Comparison of ENCODE assay signal across 7 cellular contexts in the genomic region with DNA sequence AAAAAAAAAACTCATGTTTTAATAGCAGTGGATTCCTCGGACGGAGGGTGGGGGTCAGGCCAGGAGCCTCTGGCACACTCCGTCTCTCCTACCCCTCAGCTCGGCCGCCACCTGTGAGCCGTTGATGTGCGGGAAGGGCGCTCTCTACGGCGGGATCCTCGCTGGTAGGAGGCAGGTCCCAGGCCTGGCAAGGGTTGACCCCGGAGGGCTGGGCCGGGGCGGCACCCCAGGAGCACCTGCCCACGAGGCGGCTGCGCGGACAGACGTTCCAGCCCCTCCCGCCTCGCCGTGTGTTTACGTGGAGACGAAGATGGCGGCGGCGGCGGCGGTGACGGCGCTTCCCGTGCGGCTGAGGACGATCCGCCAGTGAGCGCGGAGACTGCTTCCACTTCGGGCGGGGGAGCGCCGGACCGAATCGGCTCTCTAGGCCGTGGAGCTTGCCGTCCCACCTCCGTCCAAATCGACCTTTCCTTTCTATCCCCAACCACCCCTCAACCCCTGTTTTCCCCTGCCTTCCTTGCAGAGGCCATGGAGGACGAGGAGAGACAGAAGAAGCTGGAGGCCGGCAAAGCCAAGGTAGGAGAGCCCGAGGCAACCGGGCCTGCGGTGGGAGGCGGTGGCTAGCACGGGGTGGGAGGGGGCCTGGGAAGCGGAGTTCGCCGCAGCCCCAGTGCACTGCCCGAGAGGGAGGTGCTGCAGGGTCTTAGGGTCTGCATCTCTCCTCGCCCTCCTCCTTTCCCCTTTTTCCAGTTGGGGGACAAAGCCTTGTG. TPM values are rescaled to one million over a fixed set of nuclear protein-coding genes. Genes with fewer than 3 reads are reported as not detected.
A peak's percentile ranks its signal among the peaks of the same experiment; 100 is the strongest.
DNase-seq lines count a peak whose midpoint lies in the region; ATAC-seq and TF ChIP-seq lines count a peak whose summit lies in the region.

A gene (plus strand): TSS at position 291 of the 770 bp plus-strand sequence. CDS start 238 bp downstream, at position 529.

- ATAC-seq in GM18502 (IDR thresholded peaks at IDR 0.05; ENCODE audit: poor library complexity, unreplicated experiment) = peak; percentile 96
- peak; percentile 92 for ATAC-seq in HG02870 (IDR thresholded peaks at IDR 0.05; ENCODE audit: unreplicated experiment)

- intact Hi-C loops in sigmoid colon (cut with DNase I) = loop anchor here (1.0 kb wide), 1 partner anchor 60 kb away; a partner anchor contains a TSS

- TF ChIP-seq CTCF in astrocyte of the cerebellum (IDR thresholded peaks at IDR 0.05; ENCODE audit: low read depth, low read length, missing control alignments) (no peak), sigmoid colon (IDR thresholded peaks at IDR 0.05) (no peak)

- no peaks in the 10 kb centered on the region for H3K27me3 ChIP-seq in sigmoid colon

- TF ChIP-seq EP300 in sigmoid colon (IDR thresholded peaks at IDR 0.05) = no peak

- no peaks in the 10 kb centered on the region for H3K36me3 ChIP-seq in sigmoid colon

- DNase-seq in NCI-H146 treated with DMSO at 0.1 percent for 48 hours (lab: John Stamatoyannopoulos, UW; ENCODE audit: unreplicated experiment) = peak; percentile 84
- peak; percentile 84 for DNase-seq in T-helper 9 cell
- no peak for DNase-seq in astrocyte of the cerebellum (ENCODE audit: low read depth)
- peak; percentile 25 to 91 (median 73) for DNase-seq in hypothalamus (lab: John Stamatoyannopoulos, UW)
- peak; percentile 92 for DNase-seq in sigmoid colon

- WGBS in sigmoid colon, 2 donors = 0 to 1% methylated on average over 59 of the region's 59 CpGs

- no peaks in the 10 kb centered on the region for H3K9me3 ChIP-seq in sigmoid colon

- peaks cover 0 to 34% (median 26%) of the 10 kb centered on the region in 4 donors for H3K4me1 ChIP-seq in sigmoid colon

- peak within 1 kb of the TSS; percentile 93 to 96 (median 94) for H3K27ac ChIP-seq in sigmoid colon

- peak; percentile 48 to 58 for TF ChIP-seq POLR2A in sigmoid colon (IDR thresholded peaks at IDR 0.05)

- in situ Hi-C loops in astrocyte of the cerebellum (cut with HindIII; ENCODE audit: low sequenced_read_pairs) = no loop called here

- H3K4me3 ChIP-seq in astrocyte of the cerebellum (ENCODE audit: low read depth, low read length) (peak within 1 kb of the TSS; percentile 93), sigmoid colon (peak within 1 kb of the TSS; percentile 71 to 93 (median 82))

RNA-seq across cellular contexts. Expression of the gene that starts here (rescaled TPM):
- total RNA-seq in sigmoid colon = 10 to 100 TPM; 48.1 to 78.7 (median 59.3) TPM
- 10 to 100 TPM; 34.0 to 90.9 (median 75.1) TPM for polyA plus RNA-seq in sigmoid colon
